ENCODE assay signal across 1 cellular context in genomic region chrX:134457708-134458107, GRCh38.
TF ChIP-seq lines count a peak whose summit lies in the region.

No MANE protein-coding gene starts in this region.

TF ChIP-seq in K562, 482 proteins besides CTCF, POLR2A, EP300 and RAD21:
- TF ChIP-seq ARID1B (IDR thresholded peaks at IDR 0.05) = peak; percentile 23; the same call in 1 of the 2 replicates
- TF ChIP-seq ZNF445 (CRISPR knock-in tag; IDR thresholded peaks at IDR 0.05; ENCODE audit: low read depth) = no peak
- TF ChIP-seq ESRRA (IDR thresholded peaks at IDR 0.05; ENCODE audit: borderline replicate concordance, low read depth) = no peak
- no peak for TF ChIP-seq NKRF (IDR thresholded peaks at IDR 0.05; ENCODE audit: borderline replicate concordance)
- no peak for TF ChIP-seq RNF2 (IDR thresholded peaks at IDR 0.05)
- peak in 1 of 3 experiments; percentile 39 for TF ChIP-seq YY1 (IDR thresholded peaks at IDR 0.05; ENCODE audit: borderline replicate concordance in 1 of 3, control insufficient read depth in 1 of 3, extremely low read depth in 1 of 3, insufficient read depth in 3 of 3, insufficient read length in 1 of 3, insufficient replicate concordance in 2 of 3, low read depth in 1 of 3, low read length in 2 of 3)
- no peak for TF ChIP-seq MAZ (CRISPR knock-in tag; conservative IDR thresholded peaks at IDR 0.05 in 1 of 2, IDR thresholded peaks at IDR 0.05 in 1 of 2)
- TF ChIP-seq CTBP1 (IDR thresholded peaks at IDR 0.05; ENCODE audit: borderline replicate concordance) = peak; percentile 14; the same call in 1 of the 2 replicates
- peak; percentile 76 for TF ChIP-seq ADNP (tag; IDR thresholded peaks at IDR 0.05)
- TF ChIP-seq CHD2 (IDR thresholded peaks at IDR 0.05; ENCODE audit: low read depth, low read length) = no peak
- peak; percentile 41 for TF ChIP-seq PKNOX1 (IDR thresholded peaks at IDR 0.05)
- no peak for TF ChIP-seq NR2C2 (CRISPR knock-in tag; IDR thresholded peaks at IDR 0.05)
- peak; percentile 52; the same call in 1 of the 2 replicates for TF ChIP-seq NR2C2 (tag; IDR thresholded peaks at IDR 0.05)
- TF ChIP-seq SRSF3 (IDR thresholded peaks at IDR 0.05; ENCODE audit: insufficient read depth, low read length) = no peak
- TF ChIP-seq TCF7 (IDR thresholded peaks at IDR 0.05; ENCODE audit: borderline replicate concordance) = no peak
- no peak for TF ChIP-seq CHD4 (IDR thresholded peaks at IDR 0.05; ENCODE audit: insufficient read depth, insufficient replicate concordance, low read depth, low read length, poor library complexity, severe bottlenecking)
- peak; percentile 49; the same call in 1 of the 2 replicates for TF ChIP-seq DPF2 (IDR thresholded peaks at IDR 0.05)
- TF ChIP-seq NFIC (IDR thresholded peaks at IDR 0.05) = peak; percentile 81
- TF ChIP-seq POLR3A (IDR thresholded peaks at IDR 0.05; ENCODE audit: borderline replicate concordance, extremely low read depth, insufficient read depth, insufficient read length) = peak; percentile 52
- peak; percentile 80 for TF ChIP-seq MEIS2 (IDR thresholded peaks at IDR 0.05; ENCODE audit: partially characterized antibody)
- TF ChIP-seq TBP (optimal IDR thresholded peaks at IDR 0.05; ENCODE audit: low read depth, low read length) = peak; percentile 37
- TF ChIP-seq DMBX1 (CRISPR knock-in tag; IDR thresholded peaks at IDR 0.05; ENCODE audit: borderline replicate concordance) = no peak
- no peak for TF ChIP-seq PBX2 (CRISPR knock-in tag; IDR thresholded peaks at IDR 0.05; ENCODE audit: low read depth)
- TF ChIP-seq PBX2 (tag; conservative IDR thresholded peaks at IDR 0.05; ENCODE audit: low read depth) = peak; percentile 43; the same call in 1 of the 2 replicates
- TF ChIP-seq NR2C1 (IDR thresholded peaks at IDR 0.05) = no peak
- TF ChIP-seq NR2C1 (tag; IDR thresholded peaks at IDR 0.05) = peak; percentile 27; the same call in 1 of the 2 replicates
- TF ChIP-seq GTF3C2 (IDR thresholded peaks at IDR 0.05; ENCODE audit: borderline replicate concordance, extremely low read depth, insufficient read length) = peak; percentile 18
- TF ChIP-seq AFF4 (CRISPR knock-in tag; IDR thresholded peaks at IDR 0.05) = no peak
